ENCODE assay signal across 24 cellular contexts in the genomic region with DNA sequence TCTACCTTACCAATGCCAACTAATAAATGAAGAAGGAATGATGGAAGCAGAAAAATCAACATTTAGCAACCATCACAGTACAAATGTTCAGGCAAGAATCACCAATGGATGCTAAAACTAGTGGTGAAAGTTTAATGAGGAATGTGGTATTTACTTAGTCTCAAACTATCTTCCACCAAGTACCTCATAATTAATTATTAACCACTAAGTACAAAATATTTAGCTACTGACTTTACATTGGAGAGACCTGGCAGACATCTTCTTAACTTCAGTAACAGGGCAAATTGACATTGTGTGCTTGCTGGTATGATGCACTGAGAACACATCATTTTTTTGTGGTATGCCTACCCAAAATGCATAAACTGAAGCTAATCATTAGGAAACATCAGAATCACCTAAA.
DNase-seq lines count a peak whose midpoint lies in the region; ATAC-seq, FAIRE-seq and TF ChIP-seq lines count a peak whose summit lies in the region.
"Had no signal": no experiment of that assay in that cellular context is flagged by ENCODE, and none has a peak within 500 bp of the region (broad histone marks: within the 10 kb centered on the region; RNA-seq: fewer than 3 reads in every experiment).

No MANE protein-coding gene starts in this region.

- no peaks in the 10 kb centered on the region for H3K9me3 ChIP-seq in OCI-LY3 (ENCODE audit: insufficient read depth, low read length)
- H3K9me3 ChIP-seq: SJSA1 had no signal

- no peaks in the 10 kb centered on the region for H4K20me1 ChIP-seq in OCI-LY3 (ENCODE audit: insufficient read depth, low read length)

- H3K27ac Mint-ChIP-seq in natural killer cell treated with Interleukin-12 subunit alpha and Interleukin-12 subunit beta and Interleukin-15 and Interleukin-18, amount 100 ng/mL, for 72 hours, result peak overlapping the region in 1 of 2 donors; percentile 33
- no peak overlapping the region for H3K27ac Mint-ChIP-seq in natural killer cell
- no peak overlapping the region for H3K27ac Mint-ChIP-seq in effector memory CD8-positive, alpha-beta T cell
- H3K27ac Mint-ChIP-seq: B cell, H9, HFFc6 had no signal

- no peak for ATAC-seq in natural killer cell treated with Interleukin-12 subunit alpha and Interleukin-12 subunit beta and Interleukin-15 and Interleukin-18, amount 100 ng/mL, for 72 hours
- ATAC-seq in natural killer cell (no peak), GM19455 (IDR thresholded peaks at IDR 0.05; ENCODE audit: unreplicated experiment) (no peak), GM18520 (IDR thresholded peaks at IDR 0.05; ENCODE audit: unreplicated experiment) (no peak)
- no peak for ATAC-seq in effector memory CD8-positive, alpha-beta T cell (replicated peaks)
- ATAC-seq: Right ventricle myocardium inferior had no signal

- no peak for DNase-seq in natural killer cell treated with Interleukin-12 subunit alpha and Interleukin-12 subunit beta and Interleukin-15 and Interleukin-18, amount 100 ng/mL, for 72 hours (ENCODE audit: low spot score)
- DNase-seq in natural killer cell (no peak), GM19239 (ENCODE audit: insufficient read length, low spot score) (no peak)
- no peak for DNase-seq in stimulated activated CD4-positive, alpha-beta T cell treated with anti-CD3 and anti-CD28 coated beads, Interleukin-12 subunit alpha, Interleukin-12 subunit beta, amount 100 ng/mL, for 4 hours
- DNase-seq in effector memory CD8-positive, alpha-beta T cell, result no peak
- DNase-seq: DMS 273 treated with DMSO at 0.1 percent for 48 hours, GM23248, H9, HFFc6, KG1, NCI-H1092 treated with DMSO at 0.1 percent for 48 hours, NCI-H1436 treated with DMSO at 0.1 percent for 48 hours, NCI-H1930, NCI-H2227 treated with DMSO at 0.1 percent for 48 hours, NCI-H510A had no signal

- H3K4me1 Mint-ChIP-seq in natural killer cell treated with Interleukin-12 subunit alpha and Interleukin-12 subunit beta and Interleukin-15 and Interleukin-18, amount 100 ng/mL, for 72 hours (ENCODE audit: low read depth in 2 of 2), result peaks cover 2 to 9% of the 10 kb centered on the region in 2 donors
- H3K4me1 Mint-ChIP-seq in natural killer cell, result no peaks in the 10 kb centered on the region
- no peaks in the 10 kb centered on the region for H3K4me1 Mint-ChIP-seq in effector memory CD8-positive, alpha-beta T cell (ENCODE audit: low read depth in 2 of 2)
- H3K4me1 Mint-ChIP-seq: H9 had no signal

- no peaks in the 10 kb centered on the region for H3K79me2 ChIP-seq in OCI-LY3 (ENCODE audit: low read length)

- no peaks in the 10 kb centered on the region; the same call in 1 of the 2 replicates for H3K27me3 ChIP-seq in OCI-LY3 (ENCODE audit: low read depth, low read length)
- H3K27me3 ChIP-seq: SJSA1 had no signal

- H3K27me3 Mint-ChIP-seq in natural killer cell treated with Interleukin-12 subunit alpha and Interleukin-12 subunit beta and Interleukin-15 and Interleukin-18, amount 100 ng/mL, for 72 hours, result peaks cover 0 to 9% of the 10 kb centered on the region in 2 donors
- H3K27me3 Mint-ChIP-seq in natural killer cell (ENCODE audit: low read depth in 2 of 2), result peaks cover 2 to 21% of the 10 kb centered on the region in 2 donors
- H3K27me3 Mint-ChIP-seq in effector memory CD8-positive, alpha-beta T cell, result peaks cover 2 to 9% of the 10 kb centered on the region in 2 donors
- H3K27me3 Mint-ChIP-seq: B cell; CD4-positive, CD25-positive, alpha-beta regulatory T cell had no signal

- H3K4me1 ChIP-seq in OCI-LY3 (ENCODE audit: low read length), result peaks cover 17% of the 10 kb centered on the region
- H3K4me1 ChIP-seq: SJSA1 had no signal

- peak; percentile 45 for FAIRE-seq in GM19239 (lab: Jason Lieb, UNC)
- FAIRE-seq: A204.1 had no signal

- peak overlapping the region; percentile 43 for H3K4me2 ChIP-seq in OCI-LY3 (ENCODE audit: low read length)

- H3K9me3 Mint-ChIP-seq in natural killer cell treated with Interleukin-12 subunit alpha and Interleukin-12 subunit beta and Interleukin-15 and Interleukin-18, amount 100 ng/mL, for 72 hours, result no peaks in the 10 kb centered on the region
- H3K9me3 Mint-ChIP-seq in natural killer cell, result no peaks in the 10 kb centered on the region
- H3K9me3 Mint-ChIP-seq in effector memory CD8-positive, alpha-beta T cell, result no peaks in the 10 kb centered on the region
- H3K9me3 Mint-ChIP-seq: HFFc6 had no signal

- no peak overlapping the region for H2AFZ ChIP-seq in OCI-LY3 (ENCODE audit: low read depth, low read length)
- H2AFZ ChIP-seq: GM23248 had no signal

- TF ChIP-seq CTCF in natural killer cell (IDR thresholded peaks at IDR 0.05) (no peak), OCI-LY3 (IDR thresholded peaks at IDR 0.05; ENCODE audit: low read depth, low read length) (no peak)

- no peak overlapping the region for H3K9ac ChIP-seq in OCI-LY3 (ENCODE audit: low read length)
- H3K9ac ChIP-seq: GM23248 had no signal

- H3K36me3 ChIP-seq in OCI-LY3 (replicated peaks; ENCODE audit: low read depth, low read length), result no peaks in the 10 kb centered on the region

- H3K4me3 ChIP-seq in OCI-LY3 (ENCODE audit: low read length), result peak overlapping the region; percentile 15; the same call in 1 of the 2 replicates
- H3K4me3 ChIP-seq: GM23248, SJSA1 had no signal

- peak overlapping the region; percentile 33 for H3K4me3 Mint-ChIP-seq in natural killer cell treated with Interleukin-12 subunit alpha and Interleukin-12 subunit beta and Interleukin-15 and Interleukin-18, amount 100 ng/mL, for 72 hours
- no peak overlapping the region for H3K4me3 Mint-ChIP-seq in natural killer cell
- no peak overlapping the region for H3K4me3 Mint-ChIP-seq in effector memory CD8-positive, alpha-beta T cell
- H3K4me3 Mint-ChIP-seq: B cell; CD4-positive, CD25-positive, alpha-beta regulatory T cell; H9; HFFc6 had no signal

- H3K36me3 Mint-ChIP-seq in natural killer cell treated with Interleukin-12 subunit alpha and Interleukin-12 subunit beta and Interleukin-15 and Interleukin-18, amount 100 ng/mL, for 72 hours, result no peaks in the 10 kb centered on the region
- no peaks in the 10 kb centered on the region for H3K36me3 Mint-ChIP-seq in natural killer cell
- no peaks in the 10 kb centered on the region for H3K36me3 Mint-ChIP-seq in effector memory CD8-positive, alpha-beta T cell (ENCODE audit: insufficient read depth)
- H3K36me3 Mint-ChIP-seq: CD4-positive, CD25-positive, alpha-beta regulatory T cell had no signal

- intact Hi-C loops in natural killer cell (cut with micrococcal nuclease), result no loop called here

- H3K27ac ChIP-seq in OCI-LY3 (ENCODE audit: low read length), result no peak overlapping the region
- H3K27ac ChIP-seq: GM23248, HL-60, SJSA1 had no signal
